ENCODE assay signal across 18 cellular contexts in genomic region chr5:65412842-65413241, GRCh38.
DNase-seq lines count a peak whose midpoint lies in the region; ATAC-seq, FAIRE-seq and TF ChIP-seq lines count a peak whose summit lies in the region.
"Had no signal": no experiment of that assay in that cellular context is flagged by ENCODE, and none has a peak within 500 bp of the region (broad histone marks: within the 10 kb centered on the region; RNA-seq: fewer than 3 reads in every experiment).

No MANE protein-coding gene starts in this region.

- intact Hi-C loops in HepG2 (cut with micrococcal nuclease; ENCODE audit: unreplicated experiment) = no loop called here

- no peaks in the 10 kb centered on the region for H3K4me1 ChIP-seq in liver (ENCODE audit: control insufficient read depth in 4 of 4, insufficient read depth in 4 of 4, low read length in 3 of 4)
- no peaks in the 10 kb centered on the region for H3K4me1 ChIP-seq in HepG2 (ENCODE audit: insufficient read depth, low read length)
- H3K4me1 ChIP-seq: A549; BLaER1 treated with 17β-estradiol and CSF1 and Interleukin-3, amounts not matched to agents 10 nM and 100 nM; Caco-2 had no signal

- no peak overlapping the region for H3K4me2 ChIP-seq in HepG2 (ENCODE audit: low read depth, low read length)
- H3K4me2 ChIP-seq: A549; BLaER1 treated with 17β-estradiol and CSF1 and Interleukin-3, amounts not matched to agents 10 nM and 100 nM had no signal

- no peaks in the 10 kb centered on the region for H3K36me3 ChIP-seq in liver (ENCODE audit: control insufficient read depth in 4 of 4, insufficient read depth in 3 of 4, low read depth in 1 of 4, low read length in 3 of 4)
- no peaks in the 10 kb centered on the region for H3K36me3 ChIP-seq in HepG2 (replicated peaks in 1 of 2; ENCODE audit: control insufficient read depth in 1 of 2, insufficient read depth in 2 of 2, low read length in 2 of 2)
- H3K36me3 ChIP-seq: BLaER1 treated with 17β-estradiol and CSF1 and Interleukin-3, amounts not matched to agents 10 nM and 100 nM had no signal

- BruUV-seq in HepG2 (replicated peaks; lab: Mats Ljungman, UMichigan) = no TSS peak

- WGBS in liver = 68% methylated on average over 2 of the region's 2 CpGs
- WGBS in HepG2 (ENCODE audit: low lambda C conversion rate) = 93% methylated on average over 2 of the region's 2 CpGs

- no peak for ATAC-seq in HepG2
- peak; percentile 53 for ATAC-seq in left lobe of liver
- ATAC-seq: A549; CD8-positive, alpha-beta T cell had no signal

- FAIRE-seq in HepG2 (lab: Jason Lieb, UNC) = no peak
- FAIRE-seq in GM19239 (lab: Jason Lieb, UNC) = no peak
- FAIRE-seq: A549, D721Med, GM18507 had no signal

- H2AFZ ChIP-seq in HepG2 (ENCODE audit: low read length) = no peak overlapping the region

- no peaks in the 10 kb centered on the region for H3K79me2 ChIP-seq in HepG2 (ENCODE audit: insufficient read depth, low read length)

- TF ChIP-seq EP300 in HepG2 (IDR thresholded peaks at IDR 0.05; ENCODE audit: low read depth in 2 of 2, low read length in 2 of 2) (no peak), HepG2 (CRISPR knock-in tag; IDR thresholded peaks at IDR 0.05; ENCODE audit: borderline replicate concordance) (no peak)

- no peak overlapping the region for H3K9ac ChIP-seq in liver (ENCODE audit: low read depth in 1 of 2, low read length in 2 of 2)
- no peak overlapping the region for H3K9ac ChIP-seq in HepG2 (ENCODE audit: insufficient read depth, low read depth, low read length)
- H3K9ac ChIP-seq: BLaER1 treated with 17β-estradiol and CSF1 and Interleukin-3, amounts not matched to agents 10 nM and 100 nM had no signal

- H3K9me3 ChIP-seq in liver (ENCODE audit: control insufficient read depth in 4 of 4, low read length in 3 of 4) = peaks cover 0 to 6% (median 0%) of the 10 kb centered on the region in 4 donors
- peaks cover 11% of the 10 kb centered on the region for H3K9me3 ChIP-seq in HepG2 (ENCODE audit: low read length)
- H3K9me3 ChIP-seq: A549, Caco-2 had no signal

- H3K27me3 ChIP-seq in liver (ENCODE audit: control insufficient read depth in 4 of 4, insufficient read depth in 4 of 4, low read length in 3 of 4) (no peaks in the 10 kb centered on the region), HepG2 (ENCODE audit: control insufficient read depth in 1 of 2, insufficient read depth in 2 of 2, low read length in 2 of 2) (no peaks in the 10 kb centered on the region)
- H3K27me3 ChIP-seq: BLaER1 treated with 17β-estradiol and CSF1 and Interleukin-3, amounts not matched to agents 10 nM and 100 nM had no signal

- POLR2A ChIA-PET in HepG2 (lab: Yijun Ruan, JAX) = no interaction called here

- H3K27ac ChIP-seq in liver (ENCODE audit: low read depth in 1 of 2, low read length in 2 of 2) (no peak overlapping the region), HepG2 (ENCODE audit: extremely low read length, insufficient read depth, low read length) (no peak overlapping the region)
- H3K27ac ChIP-seq: 22Rv1; A549; BLaER1 treated with 17β-estradiol and CSF1 and Interleukin-3, amounts not matched to agents 10 nM and 100 nM; C4-2B had no signal

- TF ChIP-seq CTCF in liver (IDR thresholded peaks at IDR 0.05; ENCODE audit: low read depth, low read length, missing input control) (no peak), HepG2 (CRISPR knock-in tag; IDR thresholded peaks at IDR 0.05) (no peak)

- H3K4me3 ChIP-seq in liver (ENCODE audit: low read depth in 1 of 3, low read length in 3 of 3) = no peak overlapping the region
- H3K4me3 ChIP-seq in HepG2 (replicated peaks in 1 of 3; ENCODE audit: insufficient read depth in 1 of 3, low read depth in 2 of 3, low read length in 3 of 3) = no peak overlapping the region
- H3K4me3 ChIP-seq: A549; BLaER1 treated with 17β-estradiol and CSF1 and Interleukin-3, amounts not matched to agents 10 nM and 100 nM had no signal

- DNase-seq in HepG2 (ENCODE audit: low spot score) (no peak), left lobe of liver (ENCODE audit: low spot score) (no peak), GM19239 (ENCODE audit: insufficient read length, low spot score) (no peak), SKM-1 treated with dmso at 0.1 percent for 144 hours (lab: John Stamatoyannopoulos, UW; ENCODE audit: unreplicated experiment) (no peak)
- DNase-seq: AML-193; Caco-2; Calu3; CD4-positive, alpha-beta T cell; CD8-positive, alpha-beta T cell; DMS79 treated with DMSO at 0.1 percent for 48 hours; GF-D8 had no signal

- in situ Hi-C loops in HepG2 (cut with HindIII; ENCODE audit: extremely low pct_ligation_motif_present, low pct_unique_long_range_greater_than_20kb) = no loop called here

- TF ChIP-seq RAD21 in liver (IDR thresholded peaks at IDR 0.05) (peak in 1 of 2 donors; percentile 21), HepG2 (CRISPR knock-in tag; IDR thresholded peaks at IDR 0.05) (no peak)

- TF ChIP-seq POLR2A in HepG2 (IDR thresholded peaks at IDR 0.05; ENCODE audit: insufficient read depth in 1 of 2, low read depth in 2 of 2, low read length in 2 of 2) = no peak

- no peaks in the 10 kb centered on the region for H4K20me1 ChIP-seq in HepG2 (ENCODE audit: insufficient read depth, low read length)
- H4K20me1 ChIP-seq: BLaER1 treated with 17β-estradiol and CSF1 and Interleukin-3, amounts not matched to agents 10 nM and 100 nM had no signal

- CTCF ChIA-PET in HepG2 (lab: Yijun Ruan, JAX; ENCODE audit: low intra/inter-chr PET ratio, low total read pairs) = no interaction called here

TF ChIP-seq in liver, 16 proteins besides CTCF, POLR2A, EP300 and RAD21 (continues in another document):
- TF ChIP-seq HNF4G (IDR thresholded peaks at IDR 0.05) = peak; percentile 49
- no peak for TF ChIP-seq FOXA1 (IDR thresholded peaks at IDR 0.05)
- TF ChIP-seq EGR1 (IDR thresholded peaks at IDR 0.05; ENCODE audit: low read depth in 2 of 2) = no peak
- TF ChIP-seq SP1 (IDR thresholded peaks at IDR 0.05) = peak; percentile 76
- peak; percentile 16 for TF ChIP-seq REST (IDR thresholded peaks at IDR 0.05)
- peak in 1 of 2 donors; percentile 41 for TF ChIP-seq JUND (IDR thresholded peaks at IDR 0.05)
- no peak for TF ChIP-seq YY1 (IDR thresholded peaks at IDR 0.05)
- peak; percentile 82 to 88 for TF ChIP-seq HNF4A (conservative IDR thresholded peaks at IDR 0.05)
- TF ChIP-seq RXRA (IDR thresholded peaks at IDR 0.05) = peak in 1 of 2 donors; percentile 34

TF ChIP-seq in HepG2, 621 proteins besides CTCF, POLR2A, EP300 and RAD21 (continues in another document):
- TF ChIP-seq CHD4 (IDR thresholded peaks at IDR 0.05; ENCODE audit: borderline replicate concordance, low read length) (no peak), ETV6 (CRISPR knock-in tag; conservative IDR thresholded peaks at IDR 0.05) (no peak), ZNF510 (CRISPR knock-in tag; IDR thresholded peaks at IDR 0.05; ENCODE audit: low read depth) (no peak), TBX3 (IDR thresholded peaks at IDR 0.05; ENCODE audit: borderline replicate concordance) (no peak), KLF6 (CRISPR knock-in tag; IDR thresholded peaks at IDR 0.05) (no peak), ZSCAN21 (CRISPR knock-in tag; IDR thresholded peaks at IDR 0.05; ENCODE audit: borderline replicate concordance) (no peak), SP2 (CRISPR knock-in tag; IDR thresholded peaks at IDR 0.05) (no peak), CHD2 (IDR thresholded peaks at IDR 0.05; ENCODE audit: low read depth, low read length) (no peak), ATF1 (CRISPR knock-in tag; IDR thresholded peaks at IDR 0.05) (no peak), POGK (CRISPR knock-in tag; conservative IDR thresholded peaks at IDR 0.05) (no peak), LRRFIP1 (CRISPR knock-in tag; conservative IDR thresholded peaks at IDR 0.05) (no peak), SALL1 (CRISPR knock-in tag; IDR thresholded peaks at IDR 0.05) (no peak)
